ENCODE assay signal across 13 cellular contexts in the genomic region with DNA sequence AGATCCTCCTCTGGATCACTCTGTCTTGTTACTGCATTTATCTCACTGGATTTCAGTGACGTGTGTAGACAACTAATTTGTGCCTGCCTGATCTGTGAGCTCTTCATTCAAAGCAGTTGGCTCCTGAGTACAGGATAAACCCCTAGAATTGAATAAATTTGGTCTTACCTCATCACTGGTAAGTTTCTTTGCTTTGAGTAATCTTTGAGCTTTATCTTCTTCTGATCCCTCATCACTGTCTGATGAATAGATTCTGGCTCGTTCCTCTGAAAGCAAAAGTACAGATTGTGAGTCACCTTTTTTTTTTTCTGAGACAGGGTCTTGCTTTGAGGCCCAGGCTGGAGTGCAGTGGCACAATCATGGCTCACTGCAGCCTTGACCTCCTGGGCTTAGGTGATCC.
"Had no signal": no experiment of that assay in that cellular context is flagged by ENCODE, and none has a peak within 500 bp of the region (broad histone marks: within the 10 kb centered on the region; RNA-seq: fewer than 3 reads in every experiment).

No MANE protein-coding gene starts in this region.

- DNase-seq: activated CD4-positive, alpha-beta T cell treated with anti-CD3 and anti-CD28 coated beads, Interleukin-2, amount 50 U/mL, for 1 hour; aorta; cerebellar nuclear complex; effector memory CD4-positive, alpha-beta T cell; foreskin melanocyte; mesenchymal stem cell; natural killer cell; stimulated activated CD4-positive, alpha-beta T cell treated with anti-CD3 and anti-CD28 coated beads, Interleukin-1b, Interleukin-23, amount 100 ng/mL, for 48 hours; SW 1271; T1000; WERI-Rb-1 had no signal

- ATAC-seq: natural killer cell; stimulated activated memory B cell treated with anti-CD40 and anti-IgM and Interleukin-4, amounts not matched to agents 10 μg/mL and 1 μg/mL and 100 μg/mL, for 72 hours had no signal

- H3K9me3 ChIP-seq: neutrophil had no signal

- H3K4me1 Mint-ChIP-seq: stimulated activated memory B cell treated with anti-CD40 and anti-IgM and Interleukin-4, amounts not matched to agents 10 μg/mL and 1 μg/mL and 100 μg/mL, for 72 hours had no signal

- H3K27ac Mint-ChIP-seq: stimulated activated memory B cell treated with anti-CD40 and anti-IgM and Interleukin-4, amounts not matched to agents 10 μg/mL and 1 μg/mL and 100 μg/mL, for 72 hours had no signal

- H3K27me3 Mint-ChIP-seq: stimulated activated memory B cell treated with anti-CD40 and anti-IgM and Interleukin-4, amounts not matched to agents 10 μg/mL and 1 μg/mL and 100 μg/mL, for 72 hours had no signal

- H3K27me3 ChIP-seq: neutrophil had no signal

- H3K9me3 Mint-ChIP-seq: natural killer cell; stimulated activated memory B cell treated with anti-CD40 and anti-IgM and Interleukin-4, amounts not matched to agents 10 μg/mL and 1 μg/mL and 100 μg/mL, for 72 hours had no signal

- H3K4me3 Mint-ChIP-seq: natural killer cell; stimulated activated memory B cell treated with anti-CD40 and anti-IgM and Interleukin-4, amounts not matched to agents 10 μg/mL and 1 μg/mL and 100 μg/mL, for 72 hours had no signal

- H3K27ac ChIP-seq: neutrophil, WERI-Rb-1 had no signal
